Comparison of ENCODE assay signal across 8 cellular contexts in genomic region chr11:85663080-85663729, GRCh38. TPM values are rescaled to one million over a fixed set of nuclear protein-coding genes. Genes with fewer than 3 reads are reported as not detected.
DNase-seq lines count a peak whose midpoint lies in the region; ATAC-seq and TF ChIP-seq lines count a peak whose summit lies in the region.

No MANE protein-coding gene starts in this region.

- ATAC-seq in left ventricle myocardium superior = no peak
- ATAC-seq in activated CD8-positive, alpha-beta T cell treated with anti-CD3 and anti-CD28 coated beads for 36 hours = no peak
- no peak for ATAC-seq in stimulated activated naive B cell treated with anti-CD40 and anti-IgM and Interleukin-4, amounts not matched to agents 10 μg/mL and 1 μg/mL and 100 μg/mL, for 72 hours (replicated peaks)
- ATAC-seq in GM18867 (IDR thresholded peaks at IDR 0.05; ENCODE audit: unreplicated experiment) = no peak
- no peak for ATAC-seq in GM21786 (IDR thresholded peaks at IDR 0.05; ENCODE audit: unreplicated experiment)

- POLR2A ChIA-PET in activated CD8-positive, alpha-beta T cell treated with anti-CD3 and anti-CD28 coated beads for 36 hours (lab: Charles Lee) = interaction anchor here (1.0 to 4.3 kb wide), 12 partner anchors 9 to 154 kb away, joined by 3 to 38 read pairs (median 5); partner anchors contain the start of genes DLG2, TMEM126A and TMEM126B

- intact Hi-C loops in left ventricle myocardium inferior (cut with micrococcal nuclease) = no loop called here
- intact Hi-C loops in left ventricle myocardium superior (cut with micrococcal nuclease) = loop anchor here (5.0 kb wide), 1 partner anchor 36 kb away; the partner anchor contains the start of genes DLG2 and TMEM126B
- intact Hi-C loops in activated CD8-positive, alpha-beta T cell treated with anti-CD3 and anti-CD28 coated beads for 36 hours (cut with micrococcal nuclease) = loop anchor here (5.0 to 10.0 kb wide), 3 partner anchors 36 to 162 kb away; partner anchors contain the start of genes DLG2 and TMEM126B

- no peak for TF ChIP-seq CTCF in left ventricle myocardium inferior (IDR thresholded peaks at IDR 0.05; ENCODE audit: borderline replicate concordance)
- no peak for TF ChIP-seq CTCF in activated CD8-positive, alpha-beta T cell treated with anti-CD3 and anti-CD28 coated beads for 36 hours (IDR thresholded peaks at IDR 0.05)

- peak overlapping the region; percentile 97 for H3K27ac Mint-ChIP-seq in activated CD8-positive, alpha-beta T cell treated with anti-CD3 and anti-CD28 coated beads for 36 hours
- H3K27ac Mint-ChIP-seq in stimulated activated naive B cell treated with anti-CD40 and anti-IgM and Interleukin-4, amounts not matched to agents 10 μg/mL and 1 μg/mL and 100 μg/mL, for 72 hours = peak overlapping the region; percentile 98

- H3K4me1 ChIP-seq in left ventricle myocardium inferior (peaks cover 71% of the 10 kb centered on the region), iPS-18a (ENCODE audit: control insufficient read depth, low read depth, low read length) (peaks cover 6% of the 10 kb centered on the region)

- H3K4me1 Mint-ChIP-seq in activated CD8-positive, alpha-beta T cell treated with anti-CD3 and anti-CD28 coated beads for 36 hours (ENCODE audit: low read depth) = peaks cover 41% of the 10 kb centered on the region
- peaks cover 17 to 41% of the 10 kb centered on the region in 2 donors for H3K4me1 Mint-ChIP-seq in stimulated activated naive B cell treated with anti-CD40 and anti-IgM and Interleukin-4, amounts not matched to agents 10 μg/mL and 1 μg/mL and 100 μg/mL, for 72 hours

- peak overlapping the region; percentile 99 for H3K9ac ChIP-seq in iPS-18a (ENCODE audit: low read length)

- no peaks in the 10 kb centered on the region for H3K27me3 Mint-ChIP-seq in activated CD8-positive, alpha-beta T cell treated with anti-CD3 and anti-CD28 coated beads for 36 hours
- H3K27me3 Mint-ChIP-seq in stimulated activated naive B cell treated with anti-CD40 and anti-IgM and Interleukin-4, amounts not matched to agents 10 μg/mL and 1 μg/mL and 100 μg/mL, for 72 hours = no peaks in the 10 kb centered on the region

- peak overlapping the region; percentile 95 for H3K27ac ChIP-seq in left ventricle myocardium inferior (replicated peaks)
- H3K27ac ChIP-seq in iPS-18a (ENCODE audit: low read length) = no peak overlapping the region

- H3K9me3 ChIP-seq in left ventricle myocardium inferior (replicated peaks) (no peaks in the 10 kb centered on the region), iPS-18a (ENCODE audit: control insufficient read depth, low read depth, low read length) (no peaks in the 10 kb centered on the region)

- peak overlapping the region; percentile 99 for H3K4me3 Mint-ChIP-seq in activated CD8-positive, alpha-beta T cell treated with anti-CD3 and anti-CD28 coated beads for 36 hours
- H3K4me3 Mint-ChIP-seq in stimulated activated naive B cell treated with anti-CD40 and anti-IgM and Interleukin-4, amounts not matched to agents 10 μg/mL and 1 μg/mL and 100 μg/mL, for 72 hours = peak overlapping the region; percentile 100

- H3K36me3 Mint-ChIP-seq in activated CD8-positive, alpha-beta T cell treated with anti-CD3 and anti-CD28 coated beads for 36 hours (ENCODE audit: low read depth) = peaks cover 54% of the 10 kb centered on the region
- H3K36me3 Mint-ChIP-seq in stimulated activated naive B cell treated with anti-CD40 and anti-IgM and Interleukin-4, amounts not matched to agents 10 μg/mL and 1 μg/mL and 100 μg/mL, for 72 hours = peaks cover 23 to 33% of the 10 kb centered on the region in 2 donors

- H3K36me3 ChIP-seq in left ventricle myocardium inferior = peaks cover 19% of the 10 kb centered on the region
- peaks cover 45% of the 10 kb centered on the region for H3K36me3 ChIP-seq in iPS-18a (ENCODE audit: control insufficient read depth, low read depth, low read length)

- CTCF ChIA-PET in activated CD8-positive, alpha-beta T cell treated with anti-CD3 and anti-CD28 coated beads for 36 hours (lab: Charles Lee) = interaction anchor here (0.6 to 2.1 kb wide), 6 partner anchors 14 to 192 kb away, joined by 3 to 7 read pairs (median 3); partner anchors contain the start of genes CCDC83, TMEM126A and TMEM126B

- H3K27me3 ChIP-seq in left ventricle myocardium inferior (ENCODE audit: low read depth) (no peaks in the 10 kb centered on the region), iPS-18a (ENCODE audit: control insufficient read depth, insufficient read depth, low read length) (no peaks in the 10 kb centered on the region)

- no peaks in the 10 kb centered on the region for H3K9me3 Mint-ChIP-seq in activated CD8-positive, alpha-beta T cell treated with anti-CD3 and anti-CD28 coated beads for 36 hours
- no peaks in the 10 kb centered on the region for H3K9me3 Mint-ChIP-seq in stimulated activated naive B cell treated with anti-CD40 and anti-IgM and Interleukin-4, amounts not matched to agents 10 μg/mL and 1 μg/mL and 100 μg/mL, for 72 hours

- DNase-seq in left ventricle myocardium inferior (no peak), left ventricle myocardium superior (no peak), NAMALWA (ENCODE audit: low spot score) (no peak)
- no peak for DNase-seq in activated CD8-positive, alpha-beta T cell treated with anti-CD3 and anti-CD28 coated beads for 36 hours
- DNase-seq in stimulated activated naive B cell treated with anti-CD40 and anti-IgM and Interleukin-4, amounts not matched to agents 10 μg/mL and 1 μg/mL and 100 μg/mL, for 72 hours = no peak

- H3K4me3 ChIP-seq in left ventricle myocardium inferior (peak overlapping the region; percentile 88), iPS-18a (ENCODE audit: low read length) (peak overlapping the region; percentile 90)

RNA-seq across cellular contexts. Expression of gene CREBZF, which starts 1.7 kb away (rescaled TPM):
- 12.9 TPM for total RNA-seq in left ventricle myocardium inferior
- total RNA-seq in left ventricle myocardium superior = 12.9 TPM
- 10 to 100 TPM; 44.8 to 46.5 TPM for total RNA-seq in activated CD8-positive, alpha-beta T cell treated with anti-CD3 and anti-CD28 coated beads for 36 hours

RNA-seq across cellular contexts. Expression of gene TMEM126A, which starts 15.4 kb away (rescaled TPM):
- 75.2 TPM for total RNA-seq in left ventricle myocardium inferior
- total RNA-seq in left ventricle myocardium superior = 77.4 TPM
- total RNA-seq in activated CD8-positive, alpha-beta T cell treated with anti-CD3 and anti-CD28 coated beads for 36 hours = 10 to 100 TPM; 47.3 to 48.9 TPM

RNA-seq across cellular contexts. Expression of gene CCDC89, which starts 22.8 kb away (rescaled TPM):
- total RNA-seq in left ventricle myocardium inferior = 0.63 TPM
- total RNA-seq in left ventricle myocardium superior = 0.30 TPM
- under 1 TPM in 1 of 2 experiments, not detected in 1; 0.36 TPM for total RNA-seq in activated CD8-positive, alpha-beta T cell treated with anti-CD3 and anti-CD28 coated beads for 36 hours

RNA-seq across cellular contexts. Expression of gene TMEM126B, which starts 34.8 kb away (rescaled TPM):
- total RNA-seq in left ventricle myocardium inferior (55.4 TPM), left ventricle myocardium superior (68.0 TPM)
- 10 to 100 TPM; 51.6 to 61.2 TPM for total RNA-seq in activated CD8-positive, alpha-beta T cell treated with anti-CD3 and anti-CD28 coated beads for 36 hours

RNA-seq across cellular contexts. Expression of gene DLG2, which starts 36.1 kb away (rescaled TPM):
- 6.5 TPM for total RNA-seq in left ventricle myocardium inferior
- total RNA-seq in left ventricle myocardium superior = 5.7 TPM
- total RNA-seq in activated CD8-positive, alpha-beta T cell treated with anti-CD3 and anti-CD28 coated beads for 36 hours = 1 to 10 TPM; 2.2 to 2.6 TPM
